ENCODE assay signal across 24 cellular contexts in genomic region chr12:95949801-95950206, GRCh38. TPM values are rescaled to one million over a fixed set of nuclear protein-coding genes. Genes with fewer than 3 reads are reported as not detected.
"Had no signal": no experiment of that assay in that cellular context is flagged by ENCODE, and none has a peak within 500 bp of the region (broad histone marks: within the 10 kb centered on the region; RNA-seq: fewer than 3 reads in every experiment).

No MANE protein-coding gene starts in this region.

- DNase-seq: activated B cell treated with CpG ODN at 0.5 μM for 24 hours; activated CD4-positive, alpha-beta T cell treated with anti-CD3 and anti-CD28 coated beads for 36 hours; activated CD4-positive, alpha-beta T cell treated with anti-CD3 and anti-CD28 coated beads, Interleukin-2, amount 50 U/mL, for 48 hours; activated naive CD4-positive, alpha-beta T cell treated with Interleukin-2 at 50 U/mL for 16 hours; activated naive CD8-positive, alpha-beta T cell treated with anti-CD3 and anti-CD28 coated beads for 36 hours; activated T-cell treated with anti-CD3 and anti-CD28 coated beads, Interleukin-2, amount 50 U/mL, for 48 hours; amniotic stem cell; cerebellar nuclear complex; esophagus squamous epithelium; gastrocnemius medialis; hippocampal formation; kidney glomerular epithelial cell; left lung; naive thymus-derived CD8-positive, alpha-beta T cell; retina; stimulated activated CD4-positive, alpha-beta T cell treated with anti-CD3 and anti-CD28 coated beads, Interleukin-2, amount 100 ng/mL, for 48 hours; stimulated activated CD8-positive, alpha-beta memory T cell treated with anti-CD3 and anti-CD28 coated beads, Interleukin-4, amount 100 ng/mL, for 48 hours; stimulated activated naive CD4-positive, alpha-beta T cell; testis; trophoblast cell; uterus had no signal

- H3K36me3 ChIP-seq: esophagus squamous epithelium, gastrocnemius medialis, left lung, uterus had no signal

- FAIRE-seq: bronchial epithelial cell had no signal

- H3K27ac ChIP-seq: coronary artery, esophagus squamous epithelium, gastrocnemius medialis, left lung, testis, uterus had no signal

- H3K4me3 ChIP-seq: coronary artery, esophagus squamous epithelium, gastrocnemius medialis, left lung, lung, testis, uterus had no signal

- ATAC-seq: activated CD4-positive, alpha-beta T cell treated with anti-CD3 and anti-CD28 coated beads for 36 hours; gastrocnemius medialis; left lung; naive thymus-derived CD8-positive, alpha-beta T cell had no signal

- H3K4me1 ChIP-seq: esophagus squamous epithelium, gastrocnemius medialis, left lung, testis, uterus had no signal

- H3K9me3 ChIP-seq: esophagus squamous epithelium, gastrocnemius medialis, left lung, testis, uterus had no signal

- H3K27me3 ChIP-seq: esophagus squamous epithelium, gastrocnemius medialis, left lung, testis, uterus had no signal

RNA-seq across cellular contexts. Expression of gene CCDC38, which starts 7.4 kb away (rescaled TPM):
- polyA plus RNA-seq: naive thymus-derived CD8-positive, alpha-beta T cell had no signal

RNA-seq across cellular contexts. Expression of gene HAL, which starts 46.3 kb away (rescaled TPM):
- polyA plus RNA-seq: naive thymus-derived CD8-positive, alpha-beta T cell had no signal
